In the genomic region with DNA sequence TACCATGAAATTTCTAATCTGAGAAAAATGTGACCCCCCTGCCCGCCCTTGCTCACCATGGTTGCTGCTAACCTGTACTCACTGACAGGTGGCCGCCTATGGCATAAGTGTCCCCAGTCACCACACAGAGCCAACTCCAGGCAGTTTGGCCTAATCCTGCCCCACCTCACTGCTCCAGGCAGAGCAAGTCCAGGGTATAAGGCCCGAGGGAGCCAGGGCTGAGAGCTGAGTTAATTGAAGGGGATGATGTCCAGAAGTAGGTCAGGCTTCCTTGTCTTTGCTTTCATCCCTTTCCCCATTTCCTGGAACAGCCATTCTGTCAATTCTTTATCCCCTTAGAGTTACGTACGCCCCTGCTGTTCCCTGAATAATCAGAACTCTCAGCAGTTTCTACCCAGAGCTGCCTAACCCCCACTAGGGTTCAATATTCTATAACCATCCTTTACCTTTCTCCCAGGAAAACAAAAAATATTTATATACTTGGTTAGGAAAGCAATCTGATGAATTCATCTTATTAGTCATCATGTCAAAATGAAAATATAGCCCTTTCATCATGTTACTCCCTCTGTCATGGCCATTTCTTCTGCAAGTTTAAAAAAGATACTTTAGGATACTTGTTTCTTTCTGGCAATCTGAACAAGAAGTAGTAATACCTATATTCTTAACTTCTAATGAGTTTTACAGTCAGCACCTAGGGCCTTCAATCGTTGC, we compare ENCODE assay signal across 17 cellular contexts. TPM values are rescaled to one million over a fixed set of nuclear protein-coding genes. Genes with fewer than 3 reads are reported as not detected.
A peak's percentile ranks its signal among the peaks of the same experiment; 100 is the strongest.
DNase-seq lines count a peak whose midpoint lies in the region; ATAC-seq and TF ChIP-seq lines count a peak whose summit lies in the region.
"Had no signal": no experiment of that assay in that cellular context is flagged by ENCODE, and none has a peak within 500 bp of the region (broad histone marks: within the 10 kb centered on the region; RNA-seq: fewer than 3 reads in every experiment).

No MANE protein-coding gene starts in this region.

- H3K27me3 Mint-ChIP-seq in stimulated activated naive B cell treated with anti-CD40 and anti-IgM and Interleukin-4, amounts not matched to agents 10 μg/mL and 1 μg/mL and 100 μg/mL, for 72 hours, result peaks cover 10 to 17% of the 10 kb centered on the region in 2 donors
- no peaks in the 10 kb centered on the region for H3K27me3 Mint-ChIP-seq in stimulated activated naive CD8-positive, alpha-beta T cell treated with anti-CD3 and anti-CD28 coated beads, Interleukin-15, amount 100 ng/mL, for 72 hours
- H3K27me3 Mint-ChIP-seq: activated CD4-positive, alpha-beta T cell treated with anti-CD3 and anti-CD28 coated beads for 36 hours had no signal

- DNase-seq in M059J (ENCODE audit: low read depth) (peak; percentile 50), astrocyte of the spinal cord (ENCODE audit: low read depth, low spot score) (peak; percentile 36), omental fat pad (ENCODE audit: low spot score) (no peak)
- no peak for DNase-seq in stimulated activated naive B cell treated with anti-CD40 and anti-IgM and Interleukin-4, amounts not matched to agents 10 μg/mL and 1 μg/mL and 100 μg/mL, for 72 hours
- DNase-seq in stimulated activated naive CD8-positive, alpha-beta T cell treated with anti-CD3 and anti-CD28 coated beads, Interleukin-15, amount 100 ng/mL, for 72 hours, result no peak
- DNase-seq: activated CD4-positive, alpha-beta T cell treated with anti-CD3 and anti-CD28 coated beads for 36 hours; activated naive CD4-positive, alpha-beta T cell treated with anti-CD3 and anti-CD28 coated beads, Interleukin-2, amount 50 U/mL, for 16 hours; Calu3; GF-D8; naive thymus-derived CD4-positive, alpha-beta T cell; NCI-H774; stimulated activated CD4-positive, alpha-beta T cell treated with anti-CD3 and anti-CD28 coated beads, Interleukin-4, amount 100 ng/mL, for 1 hour; T1000 had no signal

- no peak for TF ChIP-seq EP300 in gastroesophageal sphincter (IDR thresholded peaks at IDR 0.05)

- H3K4me1 Mint-ChIP-seq in stimulated activated naive B cell treated with anti-CD40 and anti-IgM and Interleukin-4, amounts not matched to agents 10 μg/mL and 1 μg/mL and 100 μg/mL, for 72 hours, result no peaks in the 10 kb centered on the region
- no peaks in the 10 kb centered on the region for H3K4me1 Mint-ChIP-seq in stimulated activated naive CD8-positive, alpha-beta T cell treated with anti-CD3 and anti-CD28 coated beads, Interleukin-15, amount 100 ng/mL, for 72 hours
- H3K4me1 Mint-ChIP-seq: activated CD4-positive, alpha-beta T cell treated with anti-CD3 and anti-CD28 coated beads for 36 hours had no signal

- 46 to 61% methylated on average over 4 to 5 of the region's 6 CpGs for WGBS in gastroesophageal sphincter (ENCODE audit: low coverage in 1 of 2), 2 donors

- no peaks in the 10 kb centered on the region for H3K9me3 ChIP-seq in gastroesophageal sphincter

- H3K4me3 ChIP-seq in astrocyte of the spinal cord (ENCODE audit: low read depth, low read length) (no peak overlapping the region), gastroesophageal sphincter (no peak overlapping the region)
- H3K4me3 ChIP-seq: hepatocyte had no signal

- TF ChIP-seq CTCF in astrocyte of the spinal cord (IDR thresholded peaks at IDR 0.05; ENCODE audit: low read depth, low read length) (no peak), gastroesophageal sphincter (IDR thresholded peaks at IDR 0.05) (no peak), omental fat pad (IDR thresholded peaks at IDR 0.05) (no peak)

- no peak for TF ChIP-seq POLR2A in gastroesophageal sphincter (IDR thresholded peaks at IDR 0.05)

- peaks cover 11 to 30% (median 12%) of the 10 kb centered on the region in 3 donors for H3K4me1 ChIP-seq in gastroesophageal sphincter

- in situ Hi-C loops in astrocyte of the spinal cord (cut with HindIII; ENCODE audit: low sequenced_read_pairs), result no loop called here

- H3K27ac ChIP-seq in gastroesophageal sphincter, result peak overlapping the region; percentile 7 to 75 (median 68)
- H3K27ac ChIP-seq: hepatocyte had no signal

- no peak overlapping the region for H3K27ac Mint-ChIP-seq in stimulated activated naive B cell treated with anti-CD40 and anti-IgM and Interleukin-4, amounts not matched to agents 10 μg/mL and 1 μg/mL and 100 μg/mL, for 72 hours
- H3K27ac Mint-ChIP-seq in stimulated activated naive CD8-positive, alpha-beta T cell treated with anti-CD3 and anti-CD28 coated beads, Interleukin-15, amount 100 ng/mL, for 72 hours, result peak overlapping the region in 1 of 2 donors; percentile 12
- H3K27ac Mint-ChIP-seq: activated CD4-positive, alpha-beta T cell treated with anti-CD3 and anti-CD28 coated beads for 36 hours had no signal

- peaks cover 4 to 8% of the 10 kb centered on the region in 2 donors for H3K9me3 Mint-ChIP-seq in stimulated activated naive B cell treated with anti-CD40 and anti-IgM and Interleukin-4, amounts not matched to agents 10 μg/mL and 1 μg/mL and 100 μg/mL, for 72 hours
- H3K9me3 Mint-ChIP-seq in stimulated activated naive CD8-positive, alpha-beta T cell treated with anti-CD3 and anti-CD28 coated beads, Interleukin-15, amount 100 ng/mL, for 72 hours, result peaks cover 0 to 7% of the 10 kb centered on the region in 2 donors

- H3K27me3 ChIP-seq in gastroesophageal sphincter, result no peaks in the 10 kb centered on the region
- H3K27me3 ChIP-seq: hepatocyte had no signal

- H3K36me3 Mint-ChIP-seq in stimulated activated naive B cell treated with anti-CD40 and anti-IgM and Interleukin-4, amounts not matched to agents 10 μg/mL and 1 μg/mL and 100 μg/mL, for 72 hours, result peaks cover 0 to 2% of the 10 kb centered on the region in 2 donors

- peak; percentile 41 for ATAC-seq in gastroesophageal sphincter
- ATAC-seq in omental fat pad (ENCODE audit: low FRiP score), result peak; percentile 41
- ATAC-seq in stimulated activated naive B cell treated with anti-CD40 and anti-IgM and Interleukin-4, amounts not matched to agents 10 μg/mL and 1 μg/mL and 100 μg/mL, for 72 hours (replicated peaks), result no peak
- ATAC-seq in GM21717 (IDR thresholded peaks at IDR 0.05; ENCODE audit: unreplicated experiment), result no peak
- ATAC-seq in HG03025 (IDR thresholded peaks at IDR 0.05; ENCODE audit: low FRiP score, unreplicated experiment), result no peak
- no peak for ATAC-seq in stimulated activated naive CD8-positive, alpha-beta T cell treated with anti-CD3 and anti-CD28 coated beads, Interleukin-15, amount 100 ng/mL, for 72 hours
- ATAC-seq: activated CD4-positive, alpha-beta T cell treated with anti-CD3 and anti-CD28 coated beads for 36 hours; naive thymus-derived CD4-positive, alpha-beta T cell had no signal

- peaks cover 0 to 21% of the 10 kb centered on the region in 2 donors for H3K36me3 ChIP-seq in gastroesophageal sphincter

- H3K4me3 Mint-ChIP-seq in stimulated activated naive B cell treated with anti-CD40 and anti-IgM and Interleukin-4, amounts not matched to agents 10 μg/mL and 1 μg/mL and 100 μg/mL, for 72 hours, result no peak overlapping the region
- no peak overlapping the region for H3K4me3 Mint-ChIP-seq in stimulated activated naive CD8-positive, alpha-beta T cell treated with anti-CD3 and anti-CD28 coated beads, Interleukin-15, amount 100 ng/mL, for 72 hours
- H3K4me3 Mint-ChIP-seq: activated CD4-positive, alpha-beta T cell treated with anti-CD3 and anti-CD28 coated beads for 36 hours; naive thymus-derived CD4-positive, alpha-beta T cell had no signal

RNA-seq across cellular contexts. Expression of a gene that starts 29.4 kb away (rescaled TPM):
- total RNA-seq in M059J (2014; rRNA removed; shearing (Covaris generic)), result 0.07 and 1.2 TPM in 2 replicates
- total RNA-seq in gastroesophageal sphincter, result 1 to 10 TPM in 1 of 4 donors, under 1 TPM in 3; 0.35 to 5.3 (median 0.84) TPM
- total RNA-seq in omental fat pad, result 1 to 10 TPM in 3 of 4 donors, under 1 TPM in 1; 0.47 to 2.0 (median 1.8) TPM

Comparison
In these comparisons a context has a peak if more than half of its experiments do, and no peak if none do; other contexts are left out.
1. DNase-seq: peak in M059J (single experiment) and astrocyte of the spinal cord (single experiment); none in omental fat pad (single experiment), stimulated activated naive B cell treated with anti-CD40 and anti-IgM and Interleukin-4, amounts not matched to agents 10 μg/mL and 1 μg/mL and 100 μg/mL, for 72 hours (single experiment) and stimulated activated naive CD8-positive, alpha-beta T cell treated with anti-CD3 and anti-CD28 coated beads, Interleukin-15, amount 100 ng/mL, for 72 hours (0 of 2).
2. ATAC-seq: peak in gastroesophageal sphincter (single experiment) and omental fat pad (single experiment); none in stimulated activated naive B cell treated with anti-CD40 and anti-IgM and Interleukin-4, amounts not matched to agents 10 μg/mL and 1 μg/mL and 100 μg/mL, for 72 hours (0 of 2), GM21717 (single experiment), HG03025 (single experiment) and stimulated activated naive CD8-positive, alpha-beta T cell treated with anti-CD3 and anti-CD28 coated beads, Interleukin-15, amount 100 ng/mL, for 72 hours (single experiment).